18 cellular contexts compared by ENCODE assay signal in genomic region chr12:127060933-127061332, GRCh38.
"Had no signal": no experiment of that assay in that cellular context is flagged by ENCODE, and none has a peak within 500 bp of the region (broad histone marks: within the 10 kb centered on the region; RNA-seq: fewer than 3 reads in every experiment).

No MANE protein-coding gene starts in this region.

- H3K27me3 ChIP-seq: cardiac muscle cell, foreskin keratinocyte, ovary, right lobe of liver had no signal

- H3K36me3 Mint-ChIP-seq: activated naive CD8-positive, alpha-beta T cell treated with anti-CD3 and anti-CD28 coated beads for 36 hours; natural killer cell; stimulated activated effector memory CD8-positive, alpha-beta T cell treated with anti-CD3 and anti-CD28 coated beads, Interleukin-12 subunit alpha, Interleukin-12 subunit beta, amount 100 ng/mL, for 72 hours had no signal

- H3K4me1 ChIP-seq: foreskin keratinocyte, lower lobe of right lung, right lobe of liver had no signal

- H3K4me2 ChIP-seq: smooth muscle cell had no signal

- H3K27ac ChIP-seq: cardiac muscle cell, epithelial cell of prostate, foreskin keratinocyte, lower lobe of right lung, ovary, right lobe of liver had no signal

- H3K4me3 ChIP-seq: cardiac muscle cell, lower lobe of right lung, ovary, smooth muscle cell had no signal

- DNase-seq: activated CD4-positive, alpha-beta T cell treated with anti-CD3 and anti-CD28 coated beads, Interleukin-2, amount 50 U/mL, for 4 hours; activated naive CD8-positive, alpha-beta T cell treated with anti-CD3 and anti-CD28 coated beads for 36 hours; amygdala; endodermal cell; foreskin keratinocyte; glutamatergic neuron; hippocampal formation; left cardiac atrium; lower lobe of right lung; natural killer cell; ovary; stimulated activated CD4-positive, alpha-beta T cell treated with anti-CD3 and anti-CD28 coated beads, Interleukin-4, amount 100 ng/mL, for 24 hours had no signal

- ATAC-seq: foreskin keratinocyte; left cardiac atrium; natural killer cell; stimulated activated effector memory CD8-positive, alpha-beta T cell treated with anti-CD3 and anti-CD28 coated beads, Interleukin-12 subunit alpha, Interleukin-12 subunit beta, amount 100 ng/mL, for 72 hours had no signal

- H3K36me3 ChIP-seq: cardiac muscle cell, lower lobe of right lung, ovary, right lobe of liver had no signal

- H3K27ac Mint-ChIP-seq: activated naive CD8-positive, alpha-beta T cell treated with anti-CD3 and anti-CD28 coated beads for 36 hours; endodermal cell; natural killer cell; stimulated activated effector memory CD8-positive, alpha-beta T cell treated with anti-CD3 and anti-CD28 coated beads, Interleukin-12 subunit alpha, Interleukin-12 subunit beta, amount 100 ng/mL, for 72 hours; T-helper 2 cell treated with Interferon-gamma antibody and Interleukin-4, amounts not matched to agents 5 μg/mL and 100 μg/mL, for 36 hours had no signal

- H3K4me3 Mint-ChIP-seq: activated naive CD8-positive, alpha-beta T cell treated with anti-CD3 and anti-CD28 coated beads for 36 hours; endodermal cell; natural killer cell; stimulated activated effector memory CD8-positive, alpha-beta T cell treated with anti-CD3 and anti-CD28 coated beads, Interleukin-12 subunit alpha, Interleukin-12 subunit beta, amount 100 ng/mL, for 72 hours; T-helper 2 cell treated with Interferon-gamma antibody and Interleukin-4, amounts not matched to agents 5 μg/mL and 100 μg/mL, for 36 hours had no signal

- H3K9me3 Mint-ChIP-seq: activated naive CD8-positive, alpha-beta T cell treated with anti-CD3 and anti-CD28 coated beads for 36 hours; endodermal cell; natural killer cell; stimulated activated effector memory CD8-positive, alpha-beta T cell treated with anti-CD3 and anti-CD28 coated beads, Interleukin-12 subunit alpha, Interleukin-12 subunit beta, amount 100 ng/mL, for 72 hours; T-helper 2 cell treated with Interferon-gamma antibody and Interleukin-4, amounts not matched to agents 5 μg/mL and 100 μg/mL, for 36 hours had no signal

- H3K4me1 Mint-ChIP-seq: activated naive CD8-positive, alpha-beta T cell treated with anti-CD3 and anti-CD28 coated beads for 36 hours; natural killer cell; stimulated activated effector memory CD8-positive, alpha-beta T cell treated with anti-CD3 and anti-CD28 coated beads, Interleukin-12 subunit alpha, Interleukin-12 subunit beta, amount 100 ng/mL, for 72 hours had no signal

- H3K9me3 ChIP-seq: lower lobe of right lung, ovary, right lobe of liver had no signal
